8 cellular contexts compared by ENCODE assay signal in the genomic region with DNA sequence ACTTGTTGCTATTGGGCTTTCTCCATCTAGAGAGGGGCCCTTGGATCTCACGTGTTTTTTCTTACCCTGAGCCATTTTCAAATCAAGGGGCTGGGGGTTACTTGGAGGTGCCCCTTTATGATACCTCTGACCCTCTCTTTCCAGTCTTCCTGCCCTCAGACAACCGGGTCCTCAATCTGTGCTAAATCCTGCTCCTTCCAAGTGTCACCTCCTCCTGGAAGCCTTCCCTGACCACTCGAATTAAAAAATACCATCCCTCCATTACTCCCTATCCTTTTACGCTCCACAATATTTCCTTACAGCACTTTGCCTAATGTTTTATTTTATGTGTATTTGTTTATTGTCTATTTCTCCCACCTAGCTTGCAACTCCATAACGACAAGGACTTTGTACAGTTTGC. TPM values are rescaled to one million over a fixed set of nuclear protein-coding genes. Genes with fewer than 3 reads are reported as not detected.
"Had no signal": no experiment of that assay in that cellular context is flagged by ENCODE, and none has a peak within 500 bp of the region (broad histone marks: within the 10 kb centered on the region; RNA-seq: fewer than 3 reads in every experiment).

No MANE protein-coding gene starts in this region.

- FAIRE-seq: H1, H54, HTR-8/SVneo had no signal

- H2AFZ ChIP-seq: GM23338 had no signal

- H3K4me3 ChIP-seq: GM23338 had no signal

- H3K4me2 ChIP-seq: GM23338 had no signal

- DNase-seq: H9, HCEC 1CT, IMR-90, KBM-7 had no signal

- ATAC-seq: GM23338 had no signal

RNA-seq across cellular contexts. Expression of gene KLK8, which starts 3.3 kb away (rescaled TPM):
- total RNA-seq: IMR-90 had no signal
- polyA plus RNA-seq: IMR-90 had no signal

RNA-seq across cellular contexts. Expression of gene KLK7, which starts 14.3 kb away (rescaled TPM):
- total RNA-seq: IMR-90 had no signal
- polyA plus RNA-seq: IMR-90 had no signal

RNA-seq across cellular contexts. Expression of gene KLK10, which starts 21.4 kb away (rescaled TPM):
- total RNA-seq: IMR-90 had no signal
- polyA plus RNA-seq: IMR-90 had no signal

RNA-seq across cellular contexts. Expression of gene KLK11, which starts 28.4 kb away (rescaled TPM):
- total RNA-seq: GM23338, H1, H9, IMR-90 had no signal
- polyA plus RNA-seq: GM23338, IMR-90 had no signal

RNA-seq across cellular contexts. Expression of gene KLK6, which starts 28.7 kb away (rescaled TPM):
- total RNA-seq: IMR-90 had no signal
- polyA plus RNA-seq: IMR-90 had no signal
